2 cellular contexts compared by ENCODE assay signal in the genomic region with DNA sequence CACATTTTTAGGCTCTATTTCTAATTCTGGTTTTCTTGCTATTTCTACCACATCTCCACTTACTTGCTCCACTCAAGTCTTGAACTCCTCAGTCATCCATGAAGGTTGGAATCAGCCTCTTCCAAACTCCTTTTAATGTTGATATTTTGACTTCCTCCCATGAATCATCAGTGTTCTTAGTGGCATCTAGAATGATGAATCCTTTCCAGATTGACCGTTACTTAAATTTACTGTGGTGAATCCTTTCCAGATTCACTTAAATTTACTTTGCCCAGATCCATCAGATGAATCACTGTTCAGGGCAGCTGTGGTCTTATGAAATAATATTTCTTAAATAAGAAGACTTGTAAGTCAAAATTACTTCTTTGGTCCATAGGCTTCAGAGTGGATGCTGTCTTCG.
TF ChIP-seq lines count a peak whose summit lies in the region.

No MANE protein-coding gene starts in this region.

TF ChIP-seq in SK-N-SH treated with all-trans-retinoic acid at 6 μM for 48 hours, 23 proteins besides CTCF, POLR2A, EP300 and RAD21:
- TF ChIP-seq, protein P1, sequence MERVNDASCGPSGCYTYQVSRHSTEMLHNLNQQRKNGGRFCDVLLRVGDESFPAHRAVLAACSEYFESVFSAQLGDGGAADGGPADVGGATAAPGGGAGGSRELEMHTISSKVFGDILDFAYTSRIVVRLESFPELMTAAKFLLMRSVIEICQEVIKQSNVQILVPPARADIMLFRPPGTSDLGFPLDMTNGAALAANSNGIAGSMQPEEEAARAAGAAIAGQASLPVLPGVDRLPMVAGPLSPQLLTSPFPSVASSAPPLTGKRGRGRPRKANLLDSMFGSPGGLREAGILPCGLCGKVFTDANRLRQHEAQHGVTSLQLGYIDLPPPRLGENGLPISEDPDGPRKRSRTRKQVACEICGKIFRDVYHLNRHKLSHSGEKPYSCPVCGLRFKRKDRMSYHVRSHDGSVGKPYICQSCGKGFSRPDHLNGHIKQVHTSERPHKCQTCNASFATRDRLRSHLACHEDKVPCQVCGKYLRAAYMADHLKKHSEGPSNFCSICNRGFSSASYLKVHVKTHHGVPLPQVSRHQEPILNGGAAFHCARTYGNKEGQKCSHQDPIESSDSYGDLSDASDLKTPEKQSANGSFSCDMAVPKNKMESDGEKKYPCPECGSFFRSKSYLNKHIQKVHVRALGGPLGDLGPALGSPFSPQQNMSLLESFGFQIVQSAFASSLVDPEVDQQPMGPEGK (CRISPR knock-in tag; IDR thresholded peaks at IDR 0.05; ENCODE audit: borderline replicate concordance): no peak
- no peak for TF ChIP-seq RARB (CRISPR knock-in tag; IDR thresholded peaks at IDR 0.05)
- no peak for TF ChIP-seq GLIS3 (CRISPR knock-in tag; IDR thresholded peaks at IDR 0.05)
- peak; percentile 28; the same call in 1 of the 2 replicates for TF ChIP-seq ISL1 (CRISPR knock-in tag; IDR thresholded peaks at IDR 0.05)
- TF ChIP-seq PPARA (CRISPR knock-in tag; IDR thresholded peaks at IDR 0.05; ENCODE audit: borderline replicate concordance): no peak

TF ChIP-seq in endothelial cell of umbilical vein, 7 proteins besides CTCF, POLR2A, EP300 and RAD21:
- TF ChIP-seq FOS (IDR thresholded peaks at IDR 0.05; ENCODE audit: borderline replicate concordance, insufficient read depth, low read length): peak; percentile 16
- no peak for TF ChIP-seq EZH2 (IDR thresholded peaks at IDR 0.05; ENCODE audit: borderline replicate concordance, low read depth, low read length, severe bottlenecking)
- TF ChIP-seq JUN (IDR thresholded peaks at IDR 0.05; ENCODE audit: borderline replicate concordance, insufficient read depth, insufficient read length, low read depth): no peak
- no peak for TF ChIP-seq GATA2 (IDR thresholded peaks at IDR 0.05; ENCODE audit: insufficient read depth, insufficient read length, low read depth, low read length)
TF ChIP-seq in endothelial cell of umbilical vein: peak in this region for 1.
